25 cellular contexts compared by ENCODE assay signal in genomic region chr11:1906146-1906545, GRCh38. TPM values are rescaled to one million over a fixed set of nuclear protein-coding genes. Genes with fewer than 3 reads are reported as not detected.
A peak's percentile ranks its signal among the peaks of the same experiment; 100 is the strongest.
DNase-seq lines count a peak whose midpoint lies in the region; TF ChIP-seq lines count a peak whose summit lies in the region.
"Had no signal": no experiment of that assay in that cellular context is flagged by ENCODE, and none has a peak within 500 bp of the region (broad histone marks: within the 10 kb centered on the region; RNA-seq: fewer than 3 reads in every experiment).

No MANE protein-coding gene starts in this region.

- H3K4me3 ChIP-seq in SJSA1 (no peak overlapping the region), subcutaneous abdominal adipose tissue (ENCODE audit: low read depth in 1 of 5, low read length in 5 of 5) (no peak overlapping the region), lower leg skin (ENCODE audit: low read depth, poor library complexity, severe bottlenecking) (no peak overlapping the region)
- H3K4me3 ChIP-seq: pancreas, suprapubic skin had no signal

- intact Hi-C loops in lower leg skin (cut with DNase I; ENCODE audit: low total_unique reads), result no loop called here

- H3K9me3 ChIP-seq in SJSA1 (replicated peaks), result no peaks in the 10 kb centered on the region
- no peaks in the 10 kb centered on the region for H3K9me3 ChIP-seq in subcutaneous abdominal adipose tissue (ENCODE audit: control insufficient read depth in 5 of 5, low read length in 5 of 5)
- H3K9me3 ChIP-seq: pancreas, suprapubic skin had no signal

- H3K4me1 ChIP-seq in SJSA1 (replicated peaks), result peaks cover 30% of the 10 kb centered on the region
- H3K4me1 ChIP-seq in subcutaneous abdominal adipose tissue (ENCODE audit: control insufficient read depth in 5 of 5, insufficient read depth in 5 of 5, low read length in 5 of 5), result peaks cover 6 to 45% (median 21%) of the 10 kb centered on the region in 5 donors
- H3K4me1 ChIP-seq: pancreas had no signal

- H3K27me3 ChIP-seq in SJSA1 (replicated peaks) (no peaks in the 10 kb centered on the region), subcutaneous abdominal adipose tissue (ENCODE audit: control insufficient read depth in 5 of 5, insufficient read depth in 4 of 5, low read length in 5 of 5) (peaks cover 0 to 15% (median 4%) of the 10 kb centered on the region in 5 donors)
- H3K27me3 ChIP-seq: pancreas, suprapubic skin had no signal

- peak overlapping the region in 1 of 5 donors; percentile 44 for H3K9ac ChIP-seq in subcutaneous abdominal adipose tissue (ENCODE audit: low read length in 5 of 5)
- H3K9ac ChIP-seq: KMS-11 had no signal

- no peak for TF ChIP-seq POLR2A in lower leg skin (IDR thresholded peaks at IDR 0.05)

- H3K36me3 ChIP-seq in SJSA1 (no peaks in the 10 kb centered on the region), subcutaneous abdominal adipose tissue (ENCODE audit: control insufficient read depth in 5 of 5, insufficient read depth in 5 of 5, low read length in 5 of 5) (no peaks in the 10 kb centered on the region)
- H3K36me3 ChIP-seq: pancreas, suprapubic skin had no signal

- DNase-seq in SJSA1 (ENCODE audit: low read depth in 1 of 2, low spot score in 2 of 2) (peak in 1 of 2 experiments; percentile 57), dermis microvascular lymphatic vessel endothelial cell (ENCODE audit: low read depth in 2 of 2) (peak; percentile 45 to 90), iris pigment epithelial cell (ENCODE audit: low read depth) (peak; percentile 11), NAMALWA (ENCODE audit: low spot score) (no peak), lower leg skin (ENCODE audit: low spot score in 2 of 2) (no peak)
- DNase-seq in activated T-cell treated with anti-CD3 and anti-CD28 coated beads, Interleukin-2, amount 50 U/mL, for 1 hour, result no peak
- DNase-seq: activated CD4-positive, alpha-beta memory T cell treated with anti-CD3 and anti-CD28 coated beads, Interleukin-2, amount 10 ng/mL, durations not matched to agents 7 days and 5 days; activated gamma-delta T cell treated with Interleukin-2 at 50 U/mL for 16 hours; activated T-cell treated with anti-CD3 and anti-CD28 coated beads for 4 hours; CD8-positive, alpha-beta memory T cell; cortex of kidney; foreskin fibroblast; GF-D8; kidney glomerular epithelial cell; mesendoderm; naive thymus-derived CD4-positive, alpha-beta T cell; NCI-H1048; NCI-H187 treated with DMSO at 0.1 percent for 48 hours; NCI-H748 treated with DMSO at 0.1 percent for 48 hours; pancreas; SW 1271 had no signal

- TF ChIP-seq CTCF in lower leg skin (IDR thresholded peaks at IDR 0.05), result no peak

- 51 to 52% methylated on average over 5 of the region's 5 CpGs for WGBS in lower leg skin, 2 donors

- H3K27ac ChIP-seq in SJSA1 (peak overlapping the region; percentile 52), subcutaneous abdominal adipose tissue (ENCODE audit: low read depth, low read length) (peak overlapping the region; percentile 73)
- H3K27ac ChIP-seq: KMS-11, pancreas, suprapubic skin had no signal

RNA-seq across cellular contexts. Expression of gene TNNT3, which starts 13.4 kb away (rescaled TPM):
- 7.5 and 8.0 TPM in 2 replicates for total RNA-seq in SJSA1 (2014; rRNA removed; shearing (Covaris generic))
- not detected in 2 replicates for total RNA-seq in dermis microvascular lymphatic vessel endothelial cell
- total RNA-seq in lower leg skin, result 1 to 10 TPM; 1.2 to 6.6 (median 4.1) TPM
- total RNA-seq: HT-29 had no signal

RNA-seq across cellular contexts. Expression of gene PRR33, which starts 14.5 kb away (rescaled TPM):
- not detected in 2 replicates for total RNA-seq in SJSA1 (2014; rRNA removed; shearing (Covaris generic))
- total RNA-seq in dermis microvascular lymphatic vessel endothelial cell (not detected in 2 replicates), lower leg skin (not detected)
- total RNA-seq: CD8-positive, alpha-beta memory T cell; HT-29; pancreas; suprapubic skin had no signal

RNA-seq across cellular contexts. Expression of gene MRPL23, which starts 41.0 kb away (rescaled TPM):
- total RNA-seq in SJSA1 (2014; rRNA removed; shearing (Covaris generic)), result 155 and 244 TPM in 2 replicates
- total RNA-seq in dermis microvascular lymphatic vessel endothelial cell, result 48.3 and 94.5 TPM in 2 replicates
- total RNA-seq in lower leg skin, result 100 to 1,000 TPM; 169 to 227 (median 216) TPM

RNA-seq across cellular contexts. Expression of gene LSP1, which starts 53.3 kb away (rescaled TPM):
- 0.50 and 3.4 TPM in 2 replicates for total RNA-seq in SJSA1 (2014; rRNA removed; shearing (Covaris generic))
- total RNA-seq in dermis microvascular lymphatic vessel endothelial cell, result under 0.01 TPM in 2 replicates
- 100 to 1,000 TPM in 1 of 4 donors, 10 to 100 TPM in 3; 73.7 to 105 (median 86.6) TPM for total RNA-seq in lower leg skin

Comparison
In these comparisons a context has a peak if more than half of its experiments do, and no peak if none do; other contexts are left out.
1. DNase-seq: peak in dermis microvascular lymphatic vessel endothelial cell (2 of 2) and iris pigment epithelial cell (single experiment); none in activated T-cell treated with anti-CD3 and anti-CD28 coated beads, Interleukin-2, amount 50 U/mL, for 1 hour (single experiment), NAMALWA (single experiment) and lower leg skin (0 of 2).